Comparison of ENCODE assay signal across 9 cellular contexts in the genomic region with DNA sequence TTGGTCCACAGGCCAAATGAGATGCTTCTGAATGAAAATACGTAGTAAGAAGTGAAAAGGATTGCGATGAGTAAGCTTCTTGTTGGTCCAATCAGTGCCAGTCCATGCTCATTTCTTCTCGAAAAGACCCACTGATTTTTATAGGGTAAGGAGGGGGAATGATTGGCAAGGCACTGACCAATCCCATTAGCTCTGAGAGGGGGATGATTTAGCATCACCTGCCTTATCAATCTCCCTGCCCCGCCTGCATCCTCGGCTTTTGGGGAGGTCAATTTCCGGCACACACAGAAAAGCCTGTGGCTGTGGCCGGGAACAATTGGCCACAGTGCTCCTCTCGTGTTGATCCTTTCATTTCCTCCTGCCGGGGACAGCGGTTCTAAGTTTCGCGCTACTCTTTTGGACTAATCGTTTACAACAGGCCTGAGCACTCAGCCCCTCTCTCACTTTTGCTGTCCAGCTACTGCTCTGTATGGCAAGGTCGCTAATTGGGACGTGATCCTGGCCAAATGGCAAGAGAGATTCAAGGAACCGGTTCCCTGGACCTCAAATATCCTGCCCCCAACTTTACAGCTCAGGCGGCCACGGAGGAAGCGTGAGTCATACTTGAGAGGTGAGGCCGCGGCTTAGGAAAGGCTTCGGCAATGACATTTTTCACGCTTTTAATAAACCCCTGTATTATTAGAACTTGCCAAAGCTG. TPM values are rescaled to one million over a fixed set of nuclear protein-coding genes. Genes with fewer than 3 reads are reported as not detected.
DNase-seq lines count a peak whose midpoint lies in the region; ATAC-seq and TF ChIP-seq lines count a peak whose summit lies in the region.
"Had no signal": no experiment of that assay in that cellular context is flagged by ENCODE, and none has a peak within 500 bp of the region (broad histone marks: within the 10 kb centered on the region; RNA-seq: fewer than 3 reads in every experiment).

No MANE protein-coding gene starts in this region.

- ATAC-seq in HG02884 (IDR thresholded peaks at IDR 0.05; ENCODE audit: unreplicated experiment) (no peak), GM18858 (IDR thresholded peaks at IDR 0.05; ENCODE audit: unreplicated experiment) (no peak)

- no peak for TF ChIP-seq EP300 in esophagus muscularis mucosa (IDR thresholded peaks at IDR 0.05)

- TF ChIP-seq POLR2A in esophagus muscularis mucosa (IDR thresholded peaks at IDR 0.05; ENCODE audit: low read depth): no peak

- TF ChIP-seq CTCF in left ventricle myocardium inferior (IDR thresholded peaks at IDR 0.05; ENCODE audit: borderline replicate concordance) (no peak), right atrium auricular region (IDR thresholded peaks at IDR 0.05) (no peak), esophagus muscularis mucosa (IDR thresholded peaks at IDR 0.05) (no peak)

- intact Hi-C loops in left ventricle myocardium inferior (cut with micrococcal nuclease): no loop called here
- intact Hi-C loops in esophagus muscularis mucosa (cut with DNase I): no loop called here

- H3K36me3 ChIP-seq in left ventricle myocardium inferior (no peaks in the 10 kb centered on the region), right atrium auricular region (no peaks in the 10 kb centered on the region), esophagus muscularis mucosa (no peaks in the 10 kb centered on the region)

- peaks cover 2% of the 10 kb centered on the region for H3K9me3 ChIP-seq in left ventricle myocardium inferior (replicated peaks)
- no peaks in the 10 kb centered on the region for H3K9me3 ChIP-seq in right atrium auricular region
- H3K9me3 ChIP-seq in esophagus muscularis mucosa: no peaks in the 10 kb centered on the region

- H3K27me3 ChIP-seq in left ventricle myocardium inferior (ENCODE audit: low read depth) (peaks cover 7% of the 10 kb centered on the region), right atrium auricular region (no peaks in the 10 kb centered on the region), esophagus muscularis mucosa (no peaks in the 10 kb centered on the region)

- WGBS in esophagus muscularis mucosa: 92% methylated on average over 20 of the region's 23 CpGs

- H3K27ac ChIP-seq in left ventricle myocardium inferior (replicated peaks) (no peak overlapping the region), right atrium auricular region (no peak overlapping the region), esophagus muscularis mucosa (replicated peaks in 1 of 4) (no peak overlapping the region)

- H3K4me1 ChIP-seq in left ventricle myocardium inferior (no peaks in the 10 kb centered on the region), right atrium auricular region (no peaks in the 10 kb centered on the region), esophagus muscularis mucosa (peaks cover 0 to 23% (median 9%) of the 10 kb centered on the region in 4 donors)

- peak overlapping the region; percentile 3 for H3K4me3 ChIP-seq in left ventricle myocardium inferior
- no peak overlapping the region for H3K4me3 ChIP-seq in right atrium auricular region
- H3K4me3 ChIP-seq in esophagus muscularis mucosa: peak overlapping the region in 3 of 4 donors; percentile 3 to 27 (median 4)

- no peak for DNase-seq in left ventricle myocardium inferior
- no peak for DNase-seq in right atrium auricular region (ENCODE audit: low spot score)
- DNase-seq in SK-N-DZ (ENCODE audit: low spot score): peak; percentile 72
- DNase-seq in esophagus muscularis mucosa (ENCODE audit: extremely low spot score): no peak
- peak; percentile 76 for DNase-seq in stromal cell of bone marrow (ENCODE audit: low read depth)
- no peak for DNase-seq in stimulated activated CD4-positive, alpha-beta T cell treated with anti-CD3 and anti-CD28 coated beads, Interleukin-12 subunit alpha, Interleukin-12 subunit beta, amount 100 ng/mL, for 4 hours
- DNase-seq: stimulated activated CD4-positive, alpha-beta T cell treated with anti-CD3 and anti-CD28 coated beads, Interleukin-2, amount 100 ng/mL, for 48 hours had no signal

RNA-seq across cellular contexts. Expression of a gene that starts 43.1 kb away (rescaled TPM):
- total RNA-seq in left ventricle myocardium inferior (not detected), right atrium auricular region (not detected), esophagus muscularis mucosa (not detected)
- 2.7 and 4.9 TPM in 2 replicates for polyA plus RNA-seq in SK-N-DZ (2014; cell fraction: cytosol; rRNA removed)
- polyA plus RNA-seq in SK-N-DZ (2014; cell fraction: nucleus; rRNA removed): 1.9 and 5.6 TPM in 2 replicates

Comparison
In these comparisons a context has a peak if more than half of its experiments do, and no peak if none do; other contexts are left out.
1. H3K4me3 ChIP-seq: peak in left ventricle myocardium inferior (single experiment) and esophagus muscularis mucosa (3 of 4); none in right atrium auricular region (0 of 2).
2. DNase-seq: peak in SK-N-DZ (single experiment) and stromal cell of bone marrow (single experiment); none in left ventricle myocardium inferior (single experiment), right atrium auricular region (single experiment), esophagus muscularis mucosa (single experiment) and stimulated activated CD4-positive, alpha-beta T cell treated with anti-CD3 and anti-CD28 coated beads, Interleukin-12 subunit alpha, Interleukin-12 subunit beta, amount 100 ng/mL, for 4 hours (single experiment).